ENCODE assay signal across 8 cellular contexts in genomic region chr20:20712474-20713243, GRCh38. TPM values are rescaled to one million over a fixed set of nuclear protein-coding genes. Genes with fewer than 3 reads are reported as not detected.
A peak's percentile ranks its signal among the peaks of the same experiment; 100 is the strongest.
DNase-seq lines count a peak whose midpoint lies in the region; ATAC-seq, FAIRE-seq and TF ChIP-seq lines count a peak whose summit lies in the region.

Gene RALGAPA2 (minus strand): TSS chr20:20712644. CDS start chr20:20712480, 164 bp downstream.

- DNase-seq in GM18507 (ENCODE audit: extremely low spot score, insufficient read length, low read depth) (peak; percentile 86), NCI-H2029 treated with DMSO at 0.1 percent for 48 hours (lab: John Stamatoyannopoulos, UW) (peak; percentile 89), T-helper 9 cell (peak; percentile 95), astrocyte of the cerebellum (ENCODE audit: low read depth) (peak; percentile 98), hepatic stellate cell (ENCODE audit: low spot score) (peak; percentile 95), aorta (peak; percentile 98 to 99)

- ATAC-seq in HG02981 (IDR thresholded peaks at IDR 0.05; ENCODE audit: unreplicated experiment) (peak; percentile 95), aorta (ENCODE audit: low FRiP score) (peak; percentile 99)

- TF ChIP-seq CTCF in astrocyte of the cerebellum (IDR thresholded peaks at IDR 0.05; ENCODE audit: low read depth, low read length, missing control alignments), result no peak

- intact Hi-C loops in aorta (cut with DNase I), result loop anchor here (5.0 to 10.0 kb wide), 2 partner anchors 412 to 415 kb away; partner anchors contain the start of gene KIZ (in 2 of the 2)

- no peaks in the 10 kb centered on the region for H3K27me3 ChIP-seq in rectal smooth muscle tissue (ENCODE audit: control insufficient read depth, insufficient read depth, low read length)
- H3K27me3 ChIP-seq in aorta (ENCODE audit: control insufficient read depth in 1 of 2, insufficient read depth in 2 of 2, low read length in 1 of 2), result no peaks in the 10 kb centered on the region

- in situ Hi-C loops in astrocyte of the cerebellum (cut with HindIII; ENCODE audit: low sequenced_read_pairs), result no loop called here

- peak within 1 kb of the TSS; percentile 85 for H3K4me3 ChIP-seq in astrocyte of the cerebellum (ENCODE audit: low read depth, low read length)
- H3K4me3 ChIP-seq in rectal smooth muscle tissue (ENCODE audit: low read length), result peak within 1 kb of the TSS; percentile 91
- peak within 1 kb of the TSS; percentile 84 to 96 for H3K4me3 ChIP-seq in aorta (ENCODE audit: low read length in 2 of 2)

- peaks cover 1% of the 10 kb centered on the region for H3K36me3 ChIP-seq in rectal smooth muscle tissue (ENCODE audit: control insufficient read depth, insufficient read depth, low read length)
- H3K36me3 ChIP-seq in aorta (ENCODE audit: control insufficient read depth in 1 of 2, insufficient read depth in 2 of 2, low read length in 1 of 2), result no peaks in the 10 kb centered on the region

- WGBS in aorta, 2 donors, result 0 to 1% methylated on average over 67 to 87 of the region's 87 CpGs

- H3K9ac ChIP-seq in rectal smooth muscle tissue (ENCODE audit: low read length), result peak within 1 kb of the TSS; percentile 62

- H3K27ac ChIP-seq in rectal smooth muscle tissue (ENCODE audit: low read depth, low read length), result peak within 1 kb of the TSS; percentile 94
- peak within 1 kb of the TSS; percentile 8 to 71 for H3K27ac ChIP-seq in aorta (ENCODE audit: low read depth in 1 of 2, low read length in 2 of 2)

- FAIRE-seq in GM18507 (lab: Jason Lieb, UNC), result peak; percentile 96

- H3K9me3 ChIP-seq in aorta (ENCODE audit: control insufficient read depth, low read length), result peaks cover under 1% of the 10 kb centered on the region

- H3K4me1 ChIP-seq in rectal smooth muscle tissue (ENCODE audit: control insufficient read depth, insufficient read depth, low read length) (peaks cover 5% of the 10 kb centered on the region), aorta (ENCODE audit: control insufficient read depth in 1 of 2, insufficient read depth in 2 of 2, low read length in 2 of 2) (peaks cover 0 to 5% of the 10 kb centered on the region in 2 donors)

RNA-seq across cellular contexts. Expression of gene RALGAPA2, which starts in this region (rescaled TPM):
- 10 to 100 TPM; 34.8 to 62.3 TPM for total RNA-seq in aorta
- 1 to 10 TPM; 2.2 to 3.5 TPM for polyA plus RNA-seq in aorta

Comparison
In these comparisons a context has a peak if more than half of its experiments do, and no peak if none do; other contexts are left out.
1. Peak in every context shown above with its lines: DNase-seq, ATAC-seq, H3K4me3 ChIP-seq and H3K27ac ChIP-seq.